ENCODE assay signal across 8 cellular contexts in the genomic region with DNA sequence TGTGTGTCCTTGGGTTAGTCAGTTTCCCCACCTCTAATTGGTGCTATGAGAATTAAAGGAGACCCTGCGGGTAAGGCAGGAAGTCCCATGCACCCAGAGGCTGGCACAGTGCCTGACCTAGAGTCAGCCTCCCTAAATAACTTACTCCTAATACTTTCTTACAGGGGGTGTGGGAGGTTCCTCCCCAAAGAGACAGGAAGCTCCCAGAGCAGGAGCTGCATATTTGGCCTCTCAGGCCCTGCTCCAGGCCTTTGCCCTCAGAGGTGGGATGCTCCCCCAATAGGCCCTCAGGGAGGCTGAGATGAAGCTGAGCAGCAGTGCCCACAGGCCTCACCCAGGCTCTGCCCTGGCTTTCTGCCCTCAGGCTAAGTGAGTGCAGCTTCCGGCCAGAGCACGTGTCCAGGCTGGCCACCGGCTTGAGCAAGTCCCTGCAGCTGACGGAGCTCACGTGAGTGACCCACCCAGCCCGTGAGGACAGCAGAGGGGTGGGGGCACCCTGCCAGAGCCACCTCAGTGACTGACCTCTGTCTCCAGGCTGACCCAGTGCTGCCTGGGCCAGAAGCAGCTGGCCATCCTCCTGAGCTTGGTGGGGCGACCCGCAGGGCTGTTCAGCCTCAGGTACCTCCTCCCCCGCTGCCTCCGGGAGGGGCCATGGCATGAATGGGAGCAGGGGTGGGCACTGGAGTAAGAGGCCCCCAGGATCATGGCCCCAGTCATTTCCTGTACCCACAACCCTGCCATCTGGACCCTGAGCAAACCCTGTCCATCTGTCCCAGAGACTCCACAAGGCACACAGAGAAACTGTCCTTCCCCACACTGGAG. TPM values are rescaled to one million over a fixed set of nuclear protein-coding genes. Genes with fewer than 3 reads are reported as not detected.
A peak's percentile ranks its signal among the peaks of the same experiment; 100 is the strongest.
DNase-seq lines count a peak whose midpoint lies in the region; ATAC-seq and TF ChIP-seq lines count a peak whose summit lies in the region.

No MANE protein-coding gene starts in this region.

- intact Hi-C loops in Calu3 (cut with micrococcal nuclease; ENCODE audit: unreplicated experiment): no loop called here

- peak; percentile 79 for ATAC-seq in omental fat pad (ENCODE audit: low FRiP score)
- no peak for ATAC-seq in HG03432 (IDR thresholded peaks at IDR 0.05; ENCODE audit: unreplicated experiment)
- no peak for ATAC-seq in GM19351 (IDR thresholded peaks at IDR 0.05; ENCODE audit: unreplicated experiment)

- BruUV-seq in Calu3 (replicated peaks; lab: Mats Ljungman, UMichigan): no TSS peak

- no peak for TF ChIP-seq CTCF in Calu3 (IDR thresholded peaks at IDR 0.05; ENCODE audit: unreplicated experiment)
- no peak for TF ChIP-seq CTCF in omental fat pad (IDR thresholded peaks at IDR 0.05)

- H3K4me3 ChIP-seq in NT2/D1 (ENCODE audit: insufficient read length, low read depth): no peak overlapping the region
- no peak overlapping the region for H3K4me3 ChIP-seq in esophagus (ENCODE audit: low read depth in 1 of 2, low read length in 2 of 2)

- no peaks in the 10 kb centered on the region for H3K9me3 ChIP-seq in NT2/D1 (ENCODE audit: insufficient read depth, low read length)
- H3K9me3 ChIP-seq in esophagus (ENCODE audit: control insufficient read depth in 2 of 2, insufficient read depth in 1 of 2, low read depth in 1 of 2, low read length in 1 of 2): peaks cover 0 to 2% of the 10 kb centered on the region in 2 donors

- H3K27me3 ChIP-seq in NT2/D1 (ENCODE audit: insufficient read depth, insufficient read length): no peaks in the 10 kb centered on the region
- no peaks in the 10 kb centered on the region for H3K27me3 ChIP-seq in esophagus (ENCODE audit: control insufficient read depth in 1 of 2, insufficient read depth in 2 of 2, low read length in 2 of 2)

- H3K9ac ChIP-seq in NT2/D1 (ENCODE audit: insufficient read length, low read depth): peak overlapping the region; percentile 52

- H3K36me3 ChIP-seq in NT2/D1 (ENCODE audit: insufficient read depth, insufficient read length, low read length) (no peaks in the 10 kb centered on the region), esophagus (ENCODE audit: control insufficient read depth in 2 of 2, insufficient read depth in 2 of 2, low read length in 1 of 2) (peaks cover 0 to 23% of the 10 kb centered on the region in 2 donors)

- H3K27me3 Mint-ChIP-seq in Calu3 (ENCODE audit: unreplicated experiment): peaks cover 1% of the 10 kb centered on the region

- no peaks in the 10 kb centered on the region for H3K9me3 Mint-ChIP-seq in Calu3 (ENCODE audit: low read depth, unreplicated experiment)

- 45 to 59% methylated on average over 11 of the region's 11 CpGs for whole genome bisulfite sequencing in esophagus, 2 donors

- DNase-seq in Calu3: peak; percentile 53
- no peak for DNase-seq in NT2/D1 (ENCODE audit: low read depth, low spot score)
- no peak for DNase-seq in omental fat pad (ENCODE audit: low spot score)
- DNase-seq in NCI-H128 (lab: John Stamatoyannopoulos, UW; ENCODE audit: unreplicated experiment): no peak
- DNase-seq in putamen (ENCODE audit: low spot score): no peak

- peaks cover 12% of the 10 kb centered on the region for H3K4me1 ChIP-seq in NT2/D1 (ENCODE audit: insufficient read depth, insufficient read length)
- peaks cover 5 to 9% of the 10 kb centered on the region in 2 donors for H3K4me1 ChIP-seq in esophagus (ENCODE audit: control insufficient read depth in 2 of 2, insufficient read depth in 2 of 2, low read length in 1 of 2)

- H3K27ac ChIP-seq in esophagus (ENCODE audit: low read depth in 2 of 2, low read length in 1 of 2): peak overlapping the region; percentile 53 to 76

- no peaks in the 10 kb centered on the region for H3K36me3 Mint-ChIP-seq in Calu3 (ENCODE audit: insufficient read depth, unreplicated experiment)

- CTCF ChIA-PET in Calu3 (lab: Charles Lee): interaction anchor here (0.6 kb wide), 2 partner anchors 8 to 130 kb away, joined by 3 to 5 read pairs; no protein-coding TSS in a partner anchor

- no peak overlapping the region for H3K4me3 Mint-ChIP-seq in Calu3 (ENCODE audit: low read depth, unreplicated experiment)

- peaks cover 13% of the 10 kb centered on the region for H3K4me1 Mint-ChIP-seq in Calu3 (ENCODE audit: low read depth, unreplicated experiment)

- no peak overlapping the region for H3K27ac Mint-ChIP-seq in Calu3 (ENCODE audit: unreplicated experiment)

RNA-seq across cellular contexts. Expression of gene CPNE2, which starts 31.1 kb away (rescaled TPM):
- total RNA-seq in Calu3 (2022) (12.9 and 14.5 TPM in 2 replicates), omental fat pad (10 to 100 TPM; 28.2 to 66.0 (median 45.8) TPM)
- polyA plus RNA-seq in esophagus: 10 to 100 TPM; 18.3 to 24.5 TPM
